ENCODE assay signal across 14 cellular contexts in the genomic region with DNA sequence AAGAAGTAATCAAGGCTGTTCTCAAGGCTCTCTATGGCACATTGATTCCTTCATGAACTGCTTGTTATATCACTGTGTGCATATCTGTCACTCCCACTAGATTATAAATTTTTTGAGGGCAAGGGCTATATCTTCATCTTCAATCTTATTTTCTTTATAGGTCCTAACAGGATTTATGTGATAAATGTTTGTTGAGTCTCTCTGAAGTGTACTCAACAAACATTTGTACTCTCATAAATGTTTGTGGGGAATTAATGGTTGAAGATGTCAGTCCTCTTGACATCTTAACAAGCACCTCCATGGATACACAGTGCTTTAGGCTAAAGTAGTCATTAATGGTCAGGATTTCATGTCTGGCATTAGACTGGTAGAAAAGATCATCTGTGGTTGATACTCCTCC.
DNase-seq lines count a peak whose midpoint lies in the region; ATAC-seq and TF ChIP-seq lines count a peak whose summit lies in the region.
"Had no signal": no experiment of that assay in that cellular context is flagged by ENCODE, and none has a peak within 500 bp of the region (broad histone marks: within the 10 kb centered on the region; RNA-seq: fewer than 3 reads in every experiment).

No MANE protein-coding gene starts in this region.

- no peak for TF ChIP-seq RAD21 in neural cell (conservative IDR thresholded peaks at IDR 0.05)

- no peaks in the 10 kb centered on the region for H4K20me1 ChIP-seq in neural cell (ENCODE audit: insufficient read depth)

- H3K4me3 ChIP-seq in neural cell (ENCODE audit: low read length): no peak overlapping the region
- H3K4me3 ChIP-seq: GM12878, GM23338, K562 had no signal

- no peak overlapping the region for H3K9ac ChIP-seq in neural cell (ENCODE audit: low read length)

- peak; percentile 62 for DNase-seq in DMS79 (lab: John Stamatoyannopoulos, UW)
- peak; percentile 31 for DNase-seq in M059J (ENCODE audit: low read depth)
- no peak for DNase-seq in RWPE1 (ENCODE audit: low spot score)
- DNase-seq in H4 (ENCODE audit: low spot score): no peak
- DNase-seq: CD8-positive, alpha-beta T cell; COR-L47; DMS53; H9 had no signal

- no peaks in the 10 kb centered on the region for H3K79me2 ChIP-seq in neural cell (replicated peaks; ENCODE audit: insufficient read depth, low read length)

- H3K9me3 ChIP-seq in neural cell (ENCODE audit: low read length): no peaks in the 10 kb centered on the region

- H3F3A ChIP-seq in neural cell (ENCODE audit: insufficient read depth, low read length, poor library complexity, severe bottlenecking): no peaks in the 10 kb centered on the region

- CTCF ChIA-PET in RWPE1 (lab: Yijun Ruan, JAX): no interaction called here

- TF ChIP-seq EP300 in neural cell (conservative IDR thresholded peaks at IDR 0.05; ENCODE audit: poor library complexity, severe bottlenecking): no peak

- no peaks in the 10 kb centered on the region for H3K9me2 ChIP-seq in neural cell (ENCODE audit: insufficient read depth, low read length)

- POLR2A ChIA-PET in RWPE1 (lab: Yijun Ruan, JAX; ENCODE audit: low non-redundant PET): no interaction called here

- TF ChIP-seq CTCF in 22Rv1 (IDR thresholded peaks at IDR 0.05) (no peak), neural cell (IDR thresholded peaks at IDR 0.05; ENCODE audit: poor library complexity, severe bottlenecking) (no peak), RWPE1 (conservative IDR thresholded peaks at IDR 0.05; ENCODE audit: low read depth) (no peak)

- ATAC-seq in HG03135 (IDR thresholded peaks at IDR 0.05; ENCODE audit: unreplicated experiment): no peak
- ATAC-seq: CD8-positive, alpha-beta T cell; GM12878; GM23338; K562 had no signal

- H3K27ac ChIP-seq in 22Rv1: peak overlapping the region; percentile 32
- H3K27ac ChIP-seq in neural cell (ENCODE audit: low read length): no peak overlapping the region
- no peak overlapping the region for H3K27ac ChIP-seq in RWPE1

- no peak overlapping the region for H2AFZ ChIP-seq in neural cell (ENCODE audit: low read depth, low read length)
- H2AFZ ChIP-seq: GM23338 had no signal

- no peaks in the 10 kb centered on the region for H3K27me3 ChIP-seq in neural cell (ENCODE audit: insufficient read depth, low read depth, low read length)

- H3K4me2 ChIP-seq in neural cell (ENCODE audit: low read length): no peak overlapping the region
- H3K4me2 ChIP-seq: GM23338 had no signal

- H3K36me3 ChIP-seq in neural cell (ENCODE audit: insufficient read depth, low read length): no peaks in the 10 kb centered on the region

TF ChIP-seq in neural cell, 6 proteins besides CTCF, POLR2A, EP300 and RAD21:
- TF ChIP-seq TAF1 (IDR thresholded peaks at IDR 0.05; ENCODE audit: low read depth): no peak
- TF ChIP-seq POLR2AphosphoS5 (IDR thresholded peaks at IDR 0.05): peak; percentile 29
- TF ChIP-seq SMC3 (conservative IDR thresholded peaks at IDR 0.05; ENCODE audit: poor library complexity): no peak
- no peak for TF ChIP-seq EZH2 (IDR thresholded peaks at IDR 0.05; ENCODE audit: borderline replicate concordance, insufficient read depth, low read length, poor library complexity, severe bottlenecking)
- no peak for TF ChIP-seq MXI1 (conservative IDR thresholded peaks at IDR 0.05; ENCODE audit: poor library complexity, severe bottlenecking)
- TF ChIP-seq, protein P1, sequence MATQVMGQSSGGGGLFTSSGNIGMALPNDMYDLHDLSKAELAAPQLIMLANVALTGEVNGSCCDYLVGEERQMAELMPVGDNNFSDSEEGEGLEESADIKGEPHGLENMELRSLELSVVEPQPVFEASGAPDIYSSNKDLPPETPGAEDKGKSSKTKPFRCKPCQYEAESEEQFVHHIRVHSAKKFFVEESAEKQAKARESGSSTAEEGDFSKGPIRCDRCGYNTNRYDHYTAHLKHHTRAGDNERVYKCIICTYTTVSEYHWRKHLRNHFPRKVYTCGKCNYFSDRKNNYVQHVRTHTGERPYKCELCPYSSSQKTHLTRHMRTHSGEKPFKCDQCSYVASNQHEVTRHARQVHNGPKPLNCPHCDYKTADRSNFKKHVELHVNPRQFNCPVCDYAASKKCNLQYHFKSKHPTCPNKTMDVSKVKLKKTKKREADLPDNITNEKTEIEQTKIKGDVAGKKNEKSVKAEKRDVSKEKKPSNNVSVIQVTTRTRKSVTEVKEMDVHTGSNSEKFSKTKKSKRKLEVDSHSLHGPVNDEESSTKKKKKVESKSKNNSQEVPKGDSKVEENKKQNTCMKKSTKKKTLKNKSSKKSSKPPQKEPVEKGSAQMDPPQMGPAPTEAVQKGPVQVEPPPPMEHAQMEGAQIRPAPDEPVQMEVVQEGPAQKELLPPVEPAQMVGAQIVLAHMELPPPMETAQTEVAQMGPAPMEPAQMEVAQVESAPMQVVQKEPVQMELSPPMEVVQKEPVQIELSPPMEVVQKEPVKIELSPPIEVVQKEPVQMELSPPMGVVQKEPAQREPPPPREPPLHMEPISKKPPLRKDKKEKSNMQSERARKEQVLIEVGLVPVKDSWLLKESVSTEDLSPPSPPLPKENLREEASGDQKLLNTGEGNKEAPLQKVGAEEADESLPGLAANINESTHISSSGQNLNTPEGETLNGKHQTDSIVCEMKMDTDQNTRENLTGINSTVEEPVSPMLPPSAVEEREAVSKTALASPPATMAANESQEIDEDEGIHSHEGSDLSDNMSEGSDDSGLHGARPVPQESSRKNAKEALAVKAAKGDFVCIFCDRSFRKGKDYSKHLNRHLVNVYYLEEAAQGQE (IDR thresholded peaks at IDR 0.05; ENCODE audit: borderline replicate concordance): no peak
TF ChIP-seq in neural cell: peak in this region for 1.

Comparison
In these comparisons a context has a peak if more than half of its experiments do, and no peak if none do; other contexts are left out.
1. DNase-seq: peak in DMS79 (single experiment) and M059J (single experiment); none in RWPE1 (single experiment) and H4 (single experiment).